Comparison of ENCODE assay signal across 11 cellular contexts in the genomic region with DNA sequence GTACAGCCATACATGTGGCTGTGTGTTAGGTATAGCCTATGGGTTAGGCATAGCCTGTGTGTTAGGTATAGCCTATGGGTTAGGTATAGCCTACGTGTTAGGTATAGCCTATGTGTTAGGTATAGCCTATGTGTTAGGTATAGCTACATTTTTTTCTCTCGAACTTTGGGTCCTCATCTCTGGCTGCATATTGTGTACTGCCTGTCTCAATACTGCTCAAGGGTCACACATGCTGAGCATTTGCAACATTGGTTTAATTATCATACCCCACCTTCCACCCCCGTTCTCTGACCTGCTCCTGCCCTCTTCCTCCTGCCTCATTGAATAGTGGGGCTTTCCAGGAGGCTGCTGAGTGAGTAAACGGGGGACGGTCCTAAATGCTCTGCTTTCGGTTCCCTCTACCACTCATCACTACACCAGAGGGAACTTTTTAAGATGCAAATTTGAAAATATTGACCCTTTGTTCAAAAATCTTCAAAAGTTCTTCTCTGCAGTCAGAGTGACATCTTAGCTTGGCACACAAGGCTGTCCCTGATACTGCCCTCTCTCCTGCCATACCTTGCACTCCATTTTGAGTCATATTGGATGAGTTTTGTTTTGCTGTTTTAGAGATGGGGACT. TPM values are rescaled to one million over a fixed set of nuclear protein-coding genes. Genes with fewer than 3 reads are reported as not detected.
DNase-seq lines count a peak whose midpoint lies in the region; ATAC-seq lines count a peak whose summit lies in the region.
"Had no signal": no experiment of that assay in that cellular context is flagged by ENCODE, and none has a peak within 500 bp of the region (broad histone marks: within the 10 kb centered on the region; RNA-seq: fewer than 3 reads in every experiment).

No MANE protein-coding gene starts in this region.

- no peaks in the 10 kb centered on the region for H3K9me3 Mint-ChIP-seq in activated naive CD8-positive, alpha-beta T cell (ENCODE audit: low read depth)
- no peaks in the 10 kb centered on the region for H3K9me3 Mint-ChIP-seq in activated naive CD8-positive, alpha-beta T cell treated with anti-CD3 and anti-CD28 coated beads for 36 hours

- DNase-seq in activated naive CD8-positive, alpha-beta T cell treated with anti-CD3 and anti-CD28 coated beads for 36 hours, result no peak
- DNase-seq in GM03348 (ENCODE audit: low spot score), result no peak
- DNase-seq in LoVo (ENCODE audit: low spot score), result no peak
- DNase-seq in DMS 273 treated with DMSO at 0.1 percent for 48 hours (lab: John Stamatoyannopoulos, UW), result no peak
- no peak for DNase-seq in NCI-H1417 treated with DMSO at 0.1 percent for 48 hours (lab: John Stamatoyannopoulos, UW)
- DNase-seq: anterior cingulate cortex, NCI-H2227 treated with DMSO at 0.1 percent for 48 hours had no signal

- peaks cover 25% of the 10 kb centered on the region for H3K36me3 Mint-ChIP-seq in activated naive CD8-positive, alpha-beta T cell
- H3K36me3 Mint-ChIP-seq in activated naive CD8-positive, alpha-beta T cell treated with anti-CD3 and anti-CD28 coated beads for 36 hours, result peaks cover 43% of the 10 kb centered on the region

- H3K27ac Mint-ChIP-seq in activated naive CD8-positive, alpha-beta T cell, result peak overlapping the region; percentile 10
- H3K27ac Mint-ChIP-seq in activated naive CD8-positive, alpha-beta T cell treated with anti-CD3 and anti-CD28 coated beads for 36 hours, result no peak overlapping the region

- H3K27me3 Mint-ChIP-seq in activated naive CD8-positive, alpha-beta T cell, result no peaks in the 10 kb centered on the region
- no peaks in the 10 kb centered on the region for H3K27me3 Mint-ChIP-seq in activated naive CD8-positive, alpha-beta T cell treated with anti-CD3 and anti-CD28 coated beads for 36 hours

- no peak overlapping the region for H3K4me3 Mint-ChIP-seq in activated naive CD8-positive, alpha-beta T cell
- H3K4me3 Mint-ChIP-seq in activated naive CD8-positive, alpha-beta T cell treated with anti-CD3 and anti-CD28 coated beads for 36 hours, result no peak overlapping the region

- ATAC-seq in HG02642 (IDR thresholded peaks at IDR 0.05; ENCODE audit: poor library complexity, unreplicated experiment), result peak; percentile 98
- peak; percentile 96 for ATAC-seq in HG03565 (IDR thresholded peaks at IDR 0.05; ENCODE audit: unreplicated experiment)

- H3K4me1 Mint-ChIP-seq in activated naive CD8-positive, alpha-beta T cell (ENCODE audit: low read depth), result peaks cover 2% of the 10 kb centered on the region
- H3K4me1 Mint-ChIP-seq in activated naive CD8-positive, alpha-beta T cell treated with anti-CD3 and anti-CD28 coated beads for 36 hours, result peaks cover 12% of the 10 kb centered on the region

RNA-seq across cellular contexts. Expression of a gene that starts 17.8 kb away (rescaled TPM):
- not detected for total RNA-seq in activated naive CD8-positive, alpha-beta T cell treated with anti-CD3 and anti-CD28 coated beads for 36 hours
- total RNA-seq: skeletal muscle tissue had no signal

RNA-seq across cellular contexts. Expression of a gene that starts 24.1 kb away (rescaled TPM):
- total RNA-seq in activated naive CD8-positive, alpha-beta T cell treated with anti-CD3 and anti-CD28 coated beads for 36 hours, result 1 to 10 TPM; 8.5 to 9.1 TPM
